In genomic region chr2:240509667-240510512, GRCh38 we compare ENCODE assay signal across 24 cellular contexts. TPM values are rescaled to one million over a fixed set of nuclear protein-coding genes. Genes with fewer than 3 reads are reported as not detected.
DNase-seq lines count a peak whose midpoint lies in the region; TF ChIP-seq lines count a peak whose summit lies in the region.
"Had no signal": no experiment of that assay in that cellular context is flagged by ENCODE, and none has a peak within 500 bp of the region (broad histone marks: within the 10 kb centered on the region; RNA-seq: fewer than 3 reads in every experiment).

No MANE protein-coding gene starts in this region.

- H3K27me3 ChIP-seq in H9 (ENCODE audit: insufficient read depth, low read length): no peaks in the 10 kb centered on the region
- no peaks in the 10 kb centered on the region for H3K27me3 ChIP-seq in endodermal cell (ENCODE audit: control insufficient read depth, insufficient read depth, low read length, poor library complexity, severe bottlenecking)
- H3K27me3 ChIP-seq in osteoblast (ENCODE audit: insufficient read depth, low read length): no peaks in the 10 kb centered on the region
- H3K27me3 ChIP-seq: adrenal gland, pancreas, sigmoid colon, tibial artery had no signal

- H3K9me3 Mint-ChIP-seq in H9 (0 out of 5 replicates have a peak, but pooled peaks cover 0 to 2% of the 10 kb centered on the region in 2 experiments), endodermal cell (no peaks in the 10 kb centered on the region)
- H3K9me3 Mint-ChIP-seq: activated T-helper 17 cell treated with anti-CD3 and anti-CD28 coated beads, Interleukin-2, amount 50 U/mL, for 72 hours; CD8-positive, alpha-beta T cell had no signal

- H3K4me3 ChIP-seq in endodermal cell (ENCODE audit: low read length) (no peak overlapping the region), osteoblast (ENCODE audit: insufficient read depth, low read length) (no peak overlapping the region)
- H3K4me3 ChIP-seq: adrenal gland, pancreas, sigmoid colon, SK-N-MC, tibial artery had no signal

- H4K20me1 ChIP-seq in H9 (ENCODE audit: control insufficient read depth, insufficient read depth, insufficient read length): no peaks in the 10 kb centered on the region
- peaks cover 2% of the 10 kb centered on the region for H4K20me1 ChIP-seq in osteoblast (ENCODE audit: insufficient read depth, low read length)

- H3K4me2 ChIP-seq in H9 (ENCODE audit: insufficient read depth, insufficient read length, low read length) (no peak overlapping the region), osteoblast (ENCODE audit: insufficient read depth, low read length) (no peak overlapping the region)

- no peaks in the 10 kb centered on the region for H3K79me1 ChIP-seq in H9 (ENCODE audit: insufficient read depth, low read depth, low read length, poor library complexity, severe bottlenecking)

- H3T11ph ChIP-seq in H9 (ENCODE audit: low read length): no peak overlapping the region

- peaks cover 0 to 2% of the 10 kb centered on the region in 2 experiments; a peak in 1 of 4 replicates for H3K4me1 Mint-ChIP-seq in H9
- no peaks in the 10 kb centered on the region for H3K4me1 Mint-ChIP-seq in endodermal cell

- H3K18ac ChIP-seq in H9 (ENCODE audit: insufficient read length, low read depth, low read length): no peak overlapping the region

- TF ChIP-seq CTCF in H9 (conservative IDR thresholded peaks at IDR 0.05) (no peak), endodermal cell (conservative IDR thresholded peaks at IDR 0.05) (no peak), osteoblast (IDR thresholded peaks at IDR 0.05; ENCODE audit: extremely low read depth, low read depth, low read length) (no peak)

- H3K36me3 ChIP-seq in endodermal cell (ENCODE audit: control insufficient read depth, insufficient read depth, low read length): no peaks in the 10 kb centered on the region
- H3K36me3 ChIP-seq in osteoblast (ENCODE audit: insufficient read depth, low read length): no peaks in the 10 kb centered on the region
- H3K36me3 ChIP-seq: pancreas had no signal

- no peak overlapping the region for H3K56ac ChIP-seq in H9 (ENCODE audit: insufficient read length, low read depth, low read length)

- H3K27me3 Mint-ChIP-seq in H9 (ENCODE audit: low read depth) (peaks cover 3% of the 10 kb centered on the region), endodermal cell (ENCODE audit: insufficient read depth) (peaks cover 3% of the 10 kb centered on the region)
- H3K27me3 Mint-ChIP-seq: activated T-helper 17 cell treated with anti-CD3 and anti-CD28 coated beads, Interleukin-2, amount 50 U/mL, for 72 hours; naive B cell had no signal

- no peaks in the 10 kb centered on the region for H3K36me3 Mint-ChIP-seq in H9 (ENCODE audit: insufficient read depth in 1 of 3, low read depth in 3 of 3)
- H3K36me3 Mint-ChIP-seq in endodermal cell (ENCODE audit: low read depth): no peaks in the 10 kb centered on the region

- no peak overlapping the region for H2AFZ ChIP-seq in H9 (ENCODE audit: low read length)
- H2AFZ ChIP-seq in osteoblast (ENCODE audit: low read length): no peak overlapping the region

- no peak overlapping the region for H4K8ac ChIP-seq in H9 (replicated peaks; ENCODE audit: insufficient read length, low read depth, low read length)

- H3K27ac ChIP-seq in H9 (ENCODE audit: insufficient read length, low read depth, low read length): no peak overlapping the region
- H3K27ac ChIP-seq in endodermal cell (ENCODE audit: low read depth, low read length): no peak overlapping the region
- H3K27ac ChIP-seq in osteoblast (ENCODE audit: low read depth, low read length): no peak overlapping the region
- H3K27ac ChIP-seq: adrenal gland, pancreas, sigmoid colon, SK-N-MC, tibial artery had no signal

- H3K23me2 ChIP-seq in H9 (ENCODE audit: insufficient read length, low read depth, low read length, poor library complexity, severe bottlenecking): no peaks in the 10 kb centered on the region

- H3K4me1 ChIP-seq in H9 (ENCODE audit: insufficient read depth, low read length) (no peaks in the 10 kb centered on the region), endodermal cell (ENCODE audit: control insufficient read depth, insufficient read depth, low read length) (no peaks in the 10 kb centered on the region), osteoblast (ENCODE audit: insufficient read depth, low read length) (peaks cover 5% of the 10 kb centered on the region)
- H3K4me1 ChIP-seq: adrenal gland, pancreas, tibial artery had no signal

- no peak overlapping the region for H2BK120ac ChIP-seq in H9 (ENCODE audit: low read depth, low read length, poor library complexity, severe bottlenecking)

- H3K9ac ChIP-seq in H9 (ENCODE audit: extremely low read depth, insufficient read length, low read length) (no peak overlapping the region), endodermal cell (ENCODE audit: extremely low read depth, low read length, poor library complexity, severe bottlenecking) (no peak overlapping the region)

- H3K14ac ChIP-seq in H9 (ENCODE audit: insufficient read depth, low read length): no peak overlapping the region; the same call in 1 of the 2 replicates

- whole genome bisulfite sequencing in H9 (ENCODE audit: extremely low coverage, insufficient read length, low lambda C conversion rate): no CpG with 5 or more reads among the region's 12 CpGs
- WGBS in endodermal cell (ENCODE audit: insufficient coverage in 1 of 2, insufficient read length in 1 of 2), 2 experiments: 62 to 68% methylated on average over 10 to 12 of the region's 12 CpGs

- DNase-seq in D341Med (ENCODE audit: low spot score) (peak; percentile 10), H9 (peak; percentile 16), endodermal cell (peak; percentile 13), osteoblast (ENCODE audit: insufficient read length, low spot score, missing footprints) (peak; percentile 37), OCI-M1 (lab: John Stamatoyannopoulos, UW) (no peak), RKO (ENCODE audit: low spot score) (no peak), NCI-H2227 (lab: John Stamatoyannopoulos, UW; ENCODE audit: unreplicated experiment) (no peak)
- DNase-seq: activated CD4-positive, CD25-positive, alpha-beta regulatory T cell; dermis blood vessel endothelial cell; GDM1; Kasumi-1; naive B cell; NCI-H1092 treated with DMSO at 0.1 percent for 48 hours; NCI-H2081; NCI-H510A treated with DMSO at 0.1 percent for 48 hours; sigmoid colon; stimulated activated naive CD4-positive, alpha-beta T cell; T1000; tibial artery had no signal

- H2BK5ac ChIP-seq in H9 (ENCODE audit: insufficient read length, low read length): no peak overlapping the region

- no peak overlapping the region for H3K4ac ChIP-seq in H9 (ENCODE audit: low read depth, low read length)

- H3K9me3 ChIP-seq in H9 (ENCODE audit: control insufficient read depth, low read depth, low read length) (no peaks in the 10 kb centered on the region), endodermal cell (ENCODE audit: control insufficient read depth, low read length) (no peaks in the 10 kb centered on the region), osteoblast (ENCODE audit: low read depth, low read length) (no peaks in the 10 kb centered on the region)
- H3K9me3 ChIP-seq: adrenal gland, pancreas, sigmoid colon, tibial artery had no signal

- no peak overlapping the region for H3K27ac Mint-ChIP-seq in H9
- no peak overlapping the region for H3K27ac Mint-ChIP-seq in endodermal cell
- H3K27ac Mint-ChIP-seq: CD8-positive, alpha-beta T cell had no signal

- no peak overlapping the region for H4K5ac ChIP-seq in H9 (ENCODE audit: insufficient read length, low read depth, low read length)

- H2BK20ac ChIP-seq in H9 (ENCODE audit: low read depth, low read length, poor library complexity, severe bottlenecking): no peak overlapping the region

- no peak overlapping the region for H3K23ac ChIP-seq in H9 (ENCODE audit: insufficient read length, low read depth, low read length)

- H2BK15ac ChIP-seq in H9 (ENCODE audit: low read depth, low read length): no peak overlapping the region

- H4K91ac ChIP-seq in H9 (ENCODE audit: insufficient read length, low read depth, low read length): no peak overlapping the region

- no peaks in the 10 kb centered on the region for H3K79me2 ChIP-seq in H9 (ENCODE audit: insufficient read depth, low read length)
- no peaks in the 10 kb centered on the region for H3K79me2 ChIP-seq in osteoblast (ENCODE audit: insufficient read depth, low read length)

- no peak overlapping the region for H2AK5ac ChIP-seq in H9 (ENCODE audit: insufficient read length, low read length)

- H3K4me3 Mint-ChIP-seq in H9: no peak overlapping the region
- H3K4me3 Mint-ChIP-seq in endodermal cell: no peak overlapping the region
- H3K4me3 Mint-ChIP-seq: activated T-helper 17 cell treated with anti-CD3 and anti-CD28 coated beads, Interleukin-2, amount 50 U/mL, for 72 hours; CD8-positive, alpha-beta T cell; naive B cell had no signal

- H2BK12ac ChIP-seq in H9 (ENCODE audit: insufficient read length, low read depth, low read length): no peak overlapping the region

RNA-seq across cellular contexts. Expression of gene ANKMY1, which starts 47.9 kb away (rescaled TPM):
- total RNA-seq in H9 (2021): 8.6 and 13.7 TPM in 2 replicates
- total RNA-seq in endodermal cell: 10 to 100 TPM in 1 of 2 donors, 1 to 10 TPM in 1; 7.4 to 13.3 TPM
- polyA plus RNA-seq in endodermal cell (2013, experiment 1 of 2): 6.2 TPM
- polyA plus RNA-seq in endodermal cell (2013, experiment 2 of 2): 4.8 TPM
- total RNA-seq in osteoblast: 11.2 and 11.5 TPM in 2 replicates

RNA-seq across cellular contexts. Expression of gene DUSP28, which starts 50.3 kb away (rescaled TPM):
- total RNA-seq in H9 (2021) (1.6 and 2.9 TPM in 2 replicates), endodermal cell (1 to 10 TPM; 1.4 to 2.8 TPM), osteoblast (3.2 and 4.7 TPM in 2 replicates)
- polyA plus RNA-seq in endodermal cell (2013, experiment 1 of 2): 8.9 TPM
- polyA plus RNA-seq in endodermal cell (2013, experiment 2 of 2): 6.1 TPM

RNA-seq across cellular contexts. Expression of gene RNPEPL1, which starts 58.4 kb away (rescaled TPM):
- total RNA-seq in H9 (2021) (22.5 and 24.7 TPM in 2 replicates), endodermal cell (10 to 100 TPM; 38.4 to 52.4 TPM), osteoblast (13.0 and 14.7 TPM in 2 replicates)
- 18.2 TPM for polyA plus RNA-seq in endodermal cell (2013, experiment 1 of 2)
- 18.1 TPM for polyA plus RNA-seq in endodermal cell (2013, experiment 2 of 2)

Comparison
In these comparisons a context has a peak if more than half of its experiments do, and no peak if none do; other contexts are left out.
1. DNase-seq: peak in D341Med (single experiment), H9 (single experiment), endodermal cell (single experiment) and osteoblast (single experiment); none in OCI-M1 (single experiment), RKO (single experiment) and NCI-H2227 (single experiment).